Comparison of ENCODE assay signal across 1 cellular context in genomic region chr1:241735493-241735926, GRCh38.
TF ChIP-seq lines count a peak whose summit lies in the region.

No MANE protein-coding gene starts in this region.

TF ChIP-seq in K562, 482 proteins besides CTCF, POLR2A, EP300 and RAD21 (continued from another document):
- 0 out of 2 replicates have a peak, but pooled peaks have one; percentile 56 for TF ChIP-seq ZBTB2 (IDR thresholded peaks at IDR 0.05)
TF ChIP-seq in K562: peak in this region for 65; not testable (repeated sequence) for 417.
